In the genomic region with DNA sequence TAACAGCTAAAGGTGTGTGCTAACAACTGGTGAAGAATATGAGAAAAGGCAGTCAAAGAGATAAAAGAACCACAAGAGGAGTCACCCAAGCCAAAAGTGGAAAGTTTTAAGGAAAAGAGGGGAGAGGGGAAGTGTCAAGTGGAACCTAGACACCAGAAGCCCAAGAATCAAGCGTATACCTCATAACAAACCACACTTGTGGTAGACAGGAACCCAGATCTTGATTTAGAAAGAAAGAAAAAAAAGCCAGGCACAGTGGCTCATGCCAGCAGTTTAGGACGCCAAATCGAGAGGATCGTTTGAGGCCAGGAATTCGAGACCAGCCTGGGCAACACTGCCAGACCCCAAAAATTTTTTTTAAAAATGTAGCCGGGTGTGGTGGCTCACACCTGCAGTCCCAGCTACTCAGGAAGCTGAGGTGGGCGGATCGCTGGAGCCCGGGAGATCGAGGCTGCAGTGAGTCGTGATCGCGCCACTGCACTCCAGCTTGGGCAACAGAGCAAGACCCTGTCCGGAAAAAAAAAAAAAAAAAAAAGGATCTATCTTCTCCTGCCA, we compare ENCODE assay signal across 8 cellular contexts. TPM values are rescaled to one million over a fixed set of nuclear protein-coding genes. Genes with fewer than 3 reads are reported as not detected.
DNase-seq lines count a peak whose midpoint lies in the region; ATAC-seq and TF ChIP-seq lines count a peak whose summit lies in the region.

No MANE protein-coding gene starts in this region.

- H3K36me3 Mint-ChIP-seq in memory B cell = peaks cover 7% of the 10 kb centered on the region

- peaks cover 11% of the 10 kb centered on the region for H4K20me1 ChIP-seq in BLaER1

- H3K4me1 Mint-ChIP-seq in memory B cell = peaks cover 17% of the 10 kb centered on the region

- peak overlapping the region; percentile 72 for H3K27ac ChIP-seq in BLaER1
- no peak overlapping the region for H3K27ac ChIP-seq in ascending aorta

- intact Hi-C loops in ascending aorta (cut with DNase I) = loop anchor here (5.0 to 10.0 kb wide), 3 partner anchors 166 to 1663 kb away; a partner anchor contains a TSS

- H3K9me3 Mint-ChIP-seq in memory B cell = no peaks in the 10 kb centered on the region

- H3K27me3 Mint-ChIP-seq in memory B cell = no peaks in the 10 kb centered on the region

- no peaks in the 10 kb centered on the region for H3K27me3 ChIP-seq in BLaER1
- H3K27me3 ChIP-seq in ascending aorta = no peaks in the 10 kb centered on the region

- H3K27ac Mint-ChIP-seq in memory B cell = peak overlapping the region; percentile 79

- H3K4me2 ChIP-seq in BLaER1 = peak overlapping the region; percentile 87

- H3K9me3 ChIP-seq in BLaER1 (no peaks in the 10 kb centered on the region), ascending aorta (no peaks in the 10 kb centered on the region)

- TF ChIP-seq CTCF in ascending aorta (IDR thresholded peaks at IDR 0.05) = no peak

- peak overlapping the region; percentile 89 for H3K9ac ChIP-seq in BLaER1

- DNase-seq in ascending aorta (ENCODE audit: low spot score in 2 of 2) (no peak), memory B cell (ENCODE audit: low spot score in 2 of 2) (peak in 1 of 2 donors; percentile 13), NCI-H1417 (lab: John Stamatoyannopoulos, UW) (no peak), AG08395 (ENCODE audit: low spot score) (no peak), occipital lobe (lab: John Stamatoyannopoulos, UW) (no peak), NCI-H2081 treated with DMSO at 0.1 percent for 48 hours (lab: John Stamatoyannopoulos, UW) (no peak)

- H3K36me3 ChIP-seq in BLaER1 = peaks cover 12% of the 10 kb centered on the region
- H3K36me3 ChIP-seq in ascending aorta = peaks cover 0 to 2% of the 10 kb centered on the region in 2 donors

- peak overlapping the region; percentile 93 for H3K4me3 ChIP-seq in BLaER1
- peak overlapping the region; percentile 82 to 90 for H3K4me3 ChIP-seq in ascending aorta

- ATAC-seq in HG03159 (IDR thresholded peaks at IDR 0.05; ENCODE audit: unreplicated experiment) (peak; percentile 15), memory B cell (ENCODE audit: low read depth) (peak; percentile 1)

- H3K4me3 Mint-ChIP-seq in memory B cell = peak overlapping the region; percentile 75

- peaks cover 36% of the 10 kb centered on the region for H3K4me1 ChIP-seq in BLaER1
- peaks cover 0 to 13% of the 10 kb centered on the region in 2 donors for H3K4me1 ChIP-seq in ascending aorta

RNA-seq across cellular contexts. Expression of a gene that starts 0.9 kb away (rescaled TPM):
- total RNA-seq in ascending aorta (62.1 TPM), occipital lobe (32.1 TPM)

RNA-seq across cellular contexts. Expression of a gene that starts 38.2 kb away (rescaled TPM):
- total RNA-seq in ascending aorta (46.0 TPM), occipital lobe (148 TPM)

RNA-seq across cellular contexts. Expression of a gene that starts 38.7 kb away (rescaled TPM):
- total RNA-seq in ascending aorta (1.1 TPM), occipital lobe (6.4 TPM)

RNA-seq across cellular contexts. Expression of a gene that starts 43.6 kb away (rescaled TPM):
- total RNA-seq in ascending aorta = not detected
- not detected for total RNA-seq in occipital lobe
